ENCODE assay signal across 20 cellular contexts in genomic region chr10:11338160-11338844, GRCh38.
DNase-seq lines count a peak whose midpoint lies in the region; ATAC-seq and TF ChIP-seq lines count a peak whose summit lies in the region.
"Had no signal": no experiment of that assay in that cellular context is flagged by ENCODE, and none has a peak within 500 bp of the region (broad histone marks: within the 10 kb centered on the region; RNA-seq: fewer than 3 reads in every experiment).

No MANE protein-coding gene starts in this region.

- no peaks in the 10 kb centered on the region for H4K20me1 ChIP-seq in BLaER1

- intact Hi-C loops in naive thymus-derived CD4-positive, alpha-beta T cell (cut with micrococcal nuclease) = loop anchor here (2.0 to 10.0 kb wide), 4 partner anchors 64 to 226 kb away; no protein-coding TSS in a partner anchor
- intact Hi-C loops in spleen (cut with DNase I; ENCODE audit: low total_unique reads) = no loop called here

- H3K36me3 Mint-ChIP-seq in CD4-positive, CD25-positive, alpha-beta regulatory T cell = peaks cover 16% of the 10 kb centered on the region
- H3K36me3 Mint-ChIP-seq in activated naive CD8-positive, alpha-beta T cell treated with anti-CD3 and anti-CD28 coated beads, Interleukin-2, amount 10 ng/mL, durations not matched to agents 7 days and 5 days = peaks cover 14% of the 10 kb centered on the region
- H3K36me3 Mint-ChIP-seq in naive thymus-derived CD4-positive, alpha-beta T cell = peaks cover 0 to 15% (median 6%) of the 10 kb centered on the region in 5 donors

- H3K27me3 ChIP-seq in BLaER1 (no peaks in the 10 kb centered on the region), spleen (replicated peaks in 1 of 7) (no peaks in the 10 kb centered on the region)
- H3K27me3 ChIP-seq in CD4-positive, CD25-positive, alpha-beta regulatory T cell (ENCODE audit: control insufficient read depth, insufficient read depth, low read length) = no peaks in the 10 kb centered on the region
- no peaks in the 10 kb centered on the region for H3K27me3 ChIP-seq in naive thymus-derived CD4-positive, alpha-beta T cell (ENCODE audit: control insufficient read depth in 2 of 2, insufficient read depth in 2 of 2, low read length in 2 of 2)
- H3K27me3 ChIP-seq: adrenal gland, BE2C, esophagus squamous epithelium, tibial nerve had no signal

- TF ChIP-seq POLR2A in spleen (IDR thresholded peaks at IDR 0.05) = no peak

- no peak for ATAC-seq in CD4-positive, CD25-positive, alpha-beta regulatory T cell (ENCODE audit: low read depth in 2 of 2)
- peak; percentile 19 for ATAC-seq in activated naive CD8-positive, alpha-beta T cell treated with anti-CD3 and anti-CD28 coated beads, Interleukin-2, amount 10 ng/mL, durations not matched to agents 7 days and 5 days (ENCODE audit: low read depth)
- no peak for ATAC-seq in naive thymus-derived CD4-positive, alpha-beta T cell
- ATAC-seq in HG02798 (IDR thresholded peaks at IDR 0.05; ENCODE audit: poor library complexity, unreplicated experiment) = no peak
- ATAC-seq: left lobe of liver had no signal

- POLR2A ChIA-PET in activated naive CD8-positive, alpha-beta T cell treated with anti-CD3 and anti-CD28 coated beads, Interleukin-2, amount 10 ng/mL, durations not matched to agents 7 days and 5 days (lab: Charles Lee) = interaction anchor here (0.9 kb wide), 1 partner anchor 161 kb away, joined by 3 read pairs; no protein-coding TSS in a partner anchor
- POLR2A ChIA-PET in naive thymus-derived CD4-positive, alpha-beta T cell (lab: Charles Lee) = interaction anchor here (1.0 to 1.1 kb wide), 2 partner anchors 26 to 32 kb away, joined by 3 read pairs; no protein-coding TSS in a partner anchor

- peaks cover 7 to 29% (median 12%) of the 10 kb centered on the region in 4 donors for H3K4me1 Mint-ChIP-seq in CD4-positive, CD25-positive, alpha-beta regulatory T cell
- peaks cover 10% of the 10 kb centered on the region for H3K4me1 Mint-ChIP-seq in activated naive CD8-positive, alpha-beta T cell treated with anti-CD3 and anti-CD28 coated beads, Interleukin-2, amount 10 ng/mL, durations not matched to agents 7 days and 5 days
- peaks cover 10 to 50% (median 31%) of the 10 kb centered on the region in 7 donors for H3K4me1 Mint-ChIP-seq in naive thymus-derived CD4-positive, alpha-beta T cell

- no peak for TF ChIP-seq CTCF in spleen (IDR thresholded peaks at IDR 0.05 in 8 of 11, conservative IDR thresholded peaks at IDR 0.05 in 3 of 11)

- 88 to 96% (median 89%) methylated on average over 10 of the region's 10 CpGs for WGBS in spleen, 5 donors

- H3K4me2 ChIP-seq in BLaER1 = peak overlapping the region; percentile 69; the same call in 1 of the 2 replicates

- H3K4me3 ChIP-seq in BLaER1 (no peak overlapping the region), spleen (no peak overlapping the region)
- no peak overlapping the region for H3K4me3 ChIP-seq in CD4-positive, CD25-positive, alpha-beta regulatory T cell (ENCODE audit: low read depth, low read length)
- no peak overlapping the region for H3K4me3 ChIP-seq in naive thymus-derived CD4-positive, alpha-beta T cell (ENCODE audit: low read length)
- H3K4me3 ChIP-seq: adrenal gland, esophagus squamous epithelium, tibial nerve had no signal

- H3K4me1 ChIP-seq in BLaER1 (peaks cover 71% of the 10 kb centered on the region), spleen (peaks cover 0 to 27% (median 8%) of the 10 kb centered on the region in 6 donors)
- no peaks in the 10 kb centered on the region for H3K4me1 ChIP-seq in CD4-positive, CD25-positive, alpha-beta regulatory T cell (ENCODE audit: control insufficient read depth, insufficient read depth, low read length, poor library complexity, severe bottlenecking)
- H3K4me1 ChIP-seq in naive thymus-derived CD4-positive, alpha-beta T cell (ENCODE audit: control insufficient read depth in 2 of 2, insufficient read depth in 2 of 2, low read length in 2 of 2) = no peaks in the 10 kb centered on the region
- H3K4me1 ChIP-seq: adrenal gland, BE2C, esophagus squamous epithelium had no signal

- H3K27ac ChIP-seq in BLaER1 = 0 out of 2 replicates have a peak overlapping the region, but pooled peaks have one; percentile 55
- H3K27ac ChIP-seq in CD4-positive, CD25-positive, alpha-beta regulatory T cell (ENCODE audit: insufficient read depth, low read length, poor library complexity, severe bottlenecking) = no peak overlapping the region
- H3K27ac ChIP-seq in naive thymus-derived CD4-positive, alpha-beta T cell (ENCODE audit: low read depth, low read length) = peak overlapping the region; percentile 45
- H3K27ac ChIP-seq in spleen = no peak overlapping the region
- H3K27ac ChIP-seq: adrenal gland, esophagus squamous epithelium had no signal

- no peaks in the 10 kb centered on the region for H3K9me3 Mint-ChIP-seq in CD4-positive, CD25-positive, alpha-beta regulatory T cell
- no peaks in the 10 kb centered on the region for H3K9me3 Mint-ChIP-seq in activated naive CD8-positive, alpha-beta T cell treated with anti-CD3 and anti-CD28 coated beads, Interleukin-2, amount 10 ng/mL, durations not matched to agents 7 days and 5 days
- peaks cover 0 to 4% (median 0%) of the 10 kb centered on the region in 11 donors for H3K9me3 Mint-ChIP-seq in naive thymus-derived CD4-positive, alpha-beta T cell

- no peak overlapping the region for H3K9ac ChIP-seq in BLaER1

- CTCF ChIA-PET in naive thymus-derived CD4-positive, alpha-beta T cell (lab: Charles Lee) = interaction anchor here (0.6 kb wide), 1 partner anchor 80 kb away, joined by 3 read pairs; no protein-coding TSS in a partner anchor

- no peaks in the 10 kb centered on the region for H3K9me3 ChIP-seq in BLaER1
- H3K9me3 ChIP-seq in CD4-positive, CD25-positive, alpha-beta regulatory T cell (ENCODE audit: control insufficient read depth in 2 of 2, low read length in 2 of 2) = no peaks in the 10 kb centered on the region
- no peaks in the 10 kb centered on the region for H3K9me3 ChIP-seq in naive thymus-derived CD4-positive, alpha-beta T cell (ENCODE audit: control insufficient read depth in 2 of 3, low read length in 3 of 3)
- no peaks in the 10 kb centered on the region for H3K9me3 ChIP-seq in spleen
- H3K9me3 ChIP-seq: adrenal gland, BE2C, esophagus squamous epithelium, tibial nerve had no signal

- peaks cover 16% of the 10 kb centered on the region for H3K36me3 ChIP-seq in BLaER1
- peaks cover 23% of the 10 kb centered on the region for H3K36me3 ChIP-seq in CD4-positive, CD25-positive, alpha-beta regulatory T cell (ENCODE audit: control insufficient read depth, insufficient read depth, low read length)
- peaks cover 0 to 5% (median under 1%) of the 10 kb centered on the region in 3 experiments for H3K36me3 ChIP-seq in naive thymus-derived CD4-positive, alpha-beta T cell (ENCODE audit: control insufficient read depth in 2 of 3, insufficient read depth in 3 of 3, low read length in 3 of 3)
- H3K36me3 ChIP-seq in spleen = peaks cover 0 to 29% (median 4%) of the 10 kb centered on the region in 6 donors
- H3K36me3 ChIP-seq: adrenal gland, BE2C, tibial nerve had no signal

- DNase-seq in CD4-positive, CD25-positive, alpha-beta regulatory T cell = no peak
- DNase-seq in activated naive CD8-positive, alpha-beta T cell treated with anti-CD3 and anti-CD28 coated beads, Interleukin-2, amount 10 ng/mL, durations not matched to agents 7 days and 5 days = no peak
- peak in 1 of 9 donors; percentile 31 for DNase-seq in naive thymus-derived CD4-positive, alpha-beta T cell
- DNase-seq in spleen = no peak
- DNase-seq in NCI-H2227 (lab: John Stamatoyannopoulos, UW; ENCODE audit: unreplicated experiment) = no peak
- DNase-seq: activated T-cell treated with anti-CD3 and anti-CD28 coated beads, Interleukin-2, amount 50 U/mL, for 1 hour; adrenal gland; BE2C; effector CD8-positive, alpha-beta T cell; esophagus squamous epithelium; NCI-H1417 treated with DMSO at 0.1 percent for 48 hours; NCI-H2171; NCI-H69; retina; SW 1271 had no signal

- no peaks in the 10 kb centered on the region for H3K27me3 Mint-ChIP-seq in CD4-positive, CD25-positive, alpha-beta regulatory T cell
- no peaks in the 10 kb centered on the region for H3K27me3 Mint-ChIP-seq in activated naive CD8-positive, alpha-beta T cell treated with anti-CD3 and anti-CD28 coated beads, Interleukin-2, amount 10 ng/mL, durations not matched to agents 7 days and 5 days
- H3K27me3 Mint-ChIP-seq in naive thymus-derived CD4-positive, alpha-beta T cell = no peaks in the 10 kb centered on the region
- H3K27me3 Mint-ChIP-seq: activated CD4-positive, alpha-beta T cell treated with anti-CD3 and anti-CD28 coated beads for 36 hours had no signal

- H3K4me3 Mint-ChIP-seq in CD4-positive, CD25-positive, alpha-beta regulatory T cell = peak overlapping the region in 1 of 4 donors; percentile 36
- no peak overlapping the region for H3K4me3 Mint-ChIP-seq in activated naive CD8-positive, alpha-beta T cell treated with anti-CD3 and anti-CD28 coated beads, Interleukin-2, amount 10 ng/mL, durations not matched to agents 7 days and 5 days
- H3K4me3 Mint-ChIP-seq in naive thymus-derived CD4-positive, alpha-beta T cell = peak overlapping the region in 4 of 10 donors; percentile 25 to 55 (median 44)
- H3K4me3 Mint-ChIP-seq: activated CD4-positive, alpha-beta T cell treated with anti-CD3 and anti-CD28 coated beads for 36 hours had no signal

- H3K27ac Mint-ChIP-seq in CD4-positive, CD25-positive, alpha-beta regulatory T cell = peak overlapping the region in 2 of 3 donors; percentile 85 to 90
- no peak overlapping the region for H3K27ac Mint-ChIP-seq in activated naive CD8-positive, alpha-beta T cell treated with anti-CD3 and anti-CD28 coated beads, Interleukin-2, amount 10 ng/mL, durations not matched to agents 7 days and 5 days
- peak overlapping the region in 8 of 9 donors; percentile 62 to 91 (median 78) for H3K27ac Mint-ChIP-seq in naive thymus-derived CD4-positive, alpha-beta T cell

Comparison
In these comparisons a context has a peak if more than half of its experiments do, and no peak if none do; other contexts are left out.
1. H3K27ac ChIP-seq: peak in BLaER1 (single experiment) and naive thymus-derived CD4-positive, alpha-beta T cell (single experiment); none in CD4-positive, CD25-positive, alpha-beta regulatory T cell (single experiment) and spleen (0 of 8).